Comparison of ENCODE assay signal across 1 cellular context in genomic region chr1:180144659-180145357, GRCh38.
TF ChIP-seq lines count a peak whose summit lies in the region.

No MANE protein-coding gene starts in this region.

TF ChIP-seq in IMR-90, 13 proteins besides CTCF, POLR2A, EP300 and RAD21:
- no peak for TF ChIP-seq FOS (IDR thresholded peaks at IDR 0.05; ENCODE audit: low read depth, low read length)
- TF ChIP-seq NFE2L2 (IDR thresholded peaks at IDR 0.05; ENCODE audit: low read depth, low read length), result no peak
- no peak for TF ChIP-seq ELK1 (IDR thresholded peaks at IDR 0.05; ENCODE audit: borderline replicate concordance, low read depth, low read length)
- no peak for TF ChIP-seq CHD1 (IDR thresholded peaks at IDR 0.05; ENCODE audit: low read depth, low read length)
- no peak for TF ChIP-seq BHLHE40 (IDR thresholded peaks at IDR 0.05; ENCODE audit: low read depth, low read length)
- TF ChIP-seq RFX5 (IDR thresholded peaks at IDR 0.05; ENCODE audit: low read depth, low read length), result no peak
- TF ChIP-seq CEBPB (IDR thresholded peaks at IDR 0.05; ENCODE audit: low read depth, low read length), result no peak
- no peak for TF ChIP-seq MAFK (IDR thresholded peaks at IDR 0.05; ENCODE audit: low read depth, low read length)
- TF ChIP-seq RCOR1 (IDR thresholded peaks at IDR 0.05; ENCODE audit: insufficient replicate concordance, low read length), result no peak
- TF ChIP-seq MXI1 (IDR thresholded peaks at IDR 0.05; ENCODE audit: borderline replicate concordance, low read depth, low read length), result no peak
- TF ChIP-seq MAZ (IDR thresholded peaks at IDR 0.05; ENCODE audit: borderline replicate concordance, low read depth, low read length), result no peak
- TF ChIP-seq SMC3 (IDR thresholded peaks at IDR 0.05; ENCODE audit: low read depth, low read length), result no peak
- TF ChIP-seq, protein P1, sequence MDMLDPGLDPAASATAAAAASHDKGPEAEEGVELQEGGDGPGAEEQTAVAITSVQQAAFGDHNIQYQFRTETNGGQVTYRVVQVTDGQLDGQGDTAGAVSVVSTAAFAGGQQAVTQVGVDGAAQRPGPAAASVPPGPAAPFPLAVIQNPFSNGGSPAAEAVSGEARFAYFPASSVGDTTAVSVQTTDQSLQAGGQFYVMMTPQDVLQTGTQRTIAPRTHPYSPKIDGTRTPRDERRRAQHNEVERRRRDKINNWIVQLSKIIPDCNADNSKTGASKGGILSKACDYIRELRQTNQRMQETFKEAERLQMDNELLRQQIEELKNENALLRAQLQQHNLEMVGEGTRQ (IDR thresholded peaks at IDR 0.05; ENCODE audit: low read depth, low read length), result no peak
